In the genomic region with DNA sequence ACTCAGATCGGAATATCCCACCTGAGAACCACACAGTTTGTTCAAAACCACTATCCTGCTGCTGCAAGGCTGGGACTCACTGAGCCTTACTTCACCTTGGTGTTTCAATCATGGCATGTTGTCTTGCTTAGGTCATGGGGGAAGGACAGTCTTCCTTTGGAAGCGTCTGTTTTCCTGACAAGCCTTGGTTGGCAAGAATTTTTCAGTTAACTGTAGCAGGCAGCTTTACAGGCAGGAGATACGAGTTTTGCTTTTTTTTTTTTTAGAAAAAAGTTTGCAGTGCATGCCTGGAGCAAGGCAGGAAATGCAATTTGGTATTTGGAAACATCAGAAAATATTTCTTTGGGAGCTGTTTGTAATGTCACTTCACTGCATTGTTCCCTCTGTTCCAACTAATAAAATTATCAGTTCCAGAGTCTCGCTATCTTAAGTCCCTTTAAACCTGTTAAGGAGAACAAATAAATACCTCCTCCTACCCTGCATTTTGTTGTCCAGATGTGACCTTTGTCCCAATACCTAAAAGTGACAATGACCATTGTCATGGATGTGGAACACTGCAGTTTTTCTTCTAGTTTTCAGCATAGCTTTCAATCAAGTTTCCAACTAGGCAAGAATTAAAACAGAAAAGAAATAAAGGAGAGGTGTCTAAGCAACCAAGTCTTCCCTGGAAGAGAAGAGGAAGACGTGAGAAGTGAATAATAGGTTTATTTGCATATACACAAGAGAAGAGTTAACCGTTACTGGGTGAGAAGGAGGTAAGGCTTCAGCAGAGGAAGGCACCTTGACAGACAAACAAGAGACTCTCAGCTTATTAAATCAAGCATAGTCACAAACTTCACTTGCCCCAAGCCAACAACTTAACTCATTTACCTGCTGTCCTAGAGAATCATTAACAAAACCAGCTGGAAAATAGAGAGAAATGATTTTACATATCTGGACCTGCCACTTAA, we compare ENCODE assay signal across 13 cellular contexts.
DNase-seq lines count a peak whose midpoint lies in the region; FAIRE-seq and TF ChIP-seq lines count a peak whose summit lies in the region.
"Had no signal": no experiment of that assay in that cellular context is flagged by ENCODE, and none has a peak within 500 bp of the region (broad histone marks: within the 10 kb centered on the region; RNA-seq: fewer than 3 reads in every experiment).

No MANE protein-coding gene starts in this region.

- 57% methylated on average over 6 of the region's 6 CpGs for WGBS in liver

- TF ChIP-seq CTCF in Caco-2 (IDR thresholded peaks at IDR 0.05; ENCODE audit: insufficient read depth in 1 of 2, low read depth in 1 of 2, low read length in 1 of 2, severe bottlenecking in 1 of 2, unreplicated experiment in 1 of 2) (no peak), liver (IDR thresholded peaks at IDR 0.05; ENCODE audit: low read depth, low read length, missing input control) (no peak)

- intact Hi-C loops in Caco-2 (cut with micrococcal nuclease; ENCODE audit: unreplicated experiment) = loop anchor here (2.0 kb wide), 1 partner anchor 70 kb away; no protein-coding TSS in a partner anchor

- H3K27ac Mint-ChIP-seq in Caco-2 (ENCODE audit: unreplicated experiment) = peak overlapping the region; percentile 60
- H3K27ac Mint-ChIP-seq: activated T-helper 17 cell treated with anti-CD3 and anti-CD28 coated beads, Interleukin-2, amount 50 U/mL, for 72 hours; dendritic cell treated with granulocyte-macrophage colony-stimulating factor and Interleukin-4, amounts not matched to agents 40 ng/mL and 50 ng/mL, for 4 days had no signal

- H3K4me3 ChIP-seq in Caco-2 (ENCODE audit: low read depth, low read length) = no peak overlapping the region
- peak overlapping the region; percentile 70 for H3K4me3 ChIP-seq in adipocyte (ENCODE audit: low read length)
- no peak overlapping the region for H3K4me3 ChIP-seq in liver (ENCODE audit: low read depth in 1 of 3, low read length in 3 of 3)
- H3K4me3 ChIP-seq in skeletal muscle tissue (ENCODE audit: low read length in 3 of 3) = peak overlapping the region in 1 of 3 donors; percentile 42

- peaks cover 22% of the 10 kb centered on the region for H3K4me1 Mint-ChIP-seq in Caco-2 (ENCODE audit: low read depth, unreplicated experiment)

- peaks cover 26% of the 10 kb centered on the region for H3K4me1 ChIP-seq in Caco-2
- H3K4me1 ChIP-seq in adipocyte (ENCODE audit: control insufficient read depth, insufficient read depth, low read length) = peaks cover 59% of the 10 kb centered on the region
- peaks cover 10 to 41% (median 28%) of the 10 kb centered on the region in 4 donors for H3K4me1 ChIP-seq in liver (ENCODE audit: control insufficient read depth in 4 of 4, insufficient read depth in 4 of 4, low read length in 3 of 4)
- H3K4me1 ChIP-seq in skeletal muscle tissue (ENCODE audit: control insufficient read depth in 3 of 3, insufficient read depth in 3 of 3, low read length in 3 of 3) = peaks cover 32 to 45% (median 41%) of the 10 kb centered on the region in 3 donors

- no peaks in the 10 kb centered on the region for H3K9me3 ChIP-seq in Caco-2
- no peaks in the 10 kb centered on the region for H3K9me3 ChIP-seq in adipocyte (ENCODE audit: control insufficient read depth, low read length)
- H3K9me3 ChIP-seq in liver (ENCODE audit: control insufficient read depth in 4 of 4, low read length in 3 of 4) = no peaks in the 10 kb centered on the region
- H3K9me3 ChIP-seq in skeletal muscle tissue (ENCODE audit: control insufficient read depth in 3 of 3, low read length in 3 of 3) = no peaks in the 10 kb centered on the region

- TF ChIP-seq RAD21 in liver (IDR thresholded peaks at IDR 0.05) = no peak

- CTCF ChIA-PET in Caco-2 (lab: Charles Lee) = interaction anchor here (0.8 to 1.1 kb wide), 2 partner anchors 27 to 50 kb away, joined by 3 read pairs; no protein-coding TSS in a partner anchor

- H3K27ac ChIP-seq in liver (ENCODE audit: low read depth in 1 of 2, low read length in 2 of 2) = peak overlapping the region; percentile 70 to 90
- H3K27ac ChIP-seq in skeletal muscle tissue (ENCODE audit: low read depth, low read length) = peak overlapping the region; percentile 72

- no TSS peak for BruUV-seq in Caco-2 (replicated peaks; lab: Mats Ljungman, UMichigan)

- H3K36me3 Mint-ChIP-seq in Caco-2 (ENCODE audit: insufficient read depth, unreplicated experiment) = peaks cover 20% of the 10 kb centered on the region

- H3K27me3 ChIP-seq in Caco-2 (replicated peaks; ENCODE audit: control insufficient read depth, insufficient read depth, low read length) = no peaks in the 10 kb centered on the region
- no peaks in the 10 kb centered on the region for H3K27me3 ChIP-seq in adipocyte (replicated peaks; ENCODE audit: control insufficient read depth, insufficient read depth, low read length)
- H3K27me3 ChIP-seq in liver (ENCODE audit: control insufficient read depth in 4 of 4, insufficient read depth in 4 of 4, low read length in 3 of 4) = no peaks in the 10 kb centered on the region
- H3K27me3 ChIP-seq in skeletal muscle tissue (ENCODE audit: control insufficient read depth in 3 of 3, insufficient read depth in 3 of 3, low read length in 3 of 3) = no peaks in the 10 kb centered on the region

- DNase-seq in Caco-2 = no peak
- peak; percentile 48 for DNase-seq in adipocyte (ENCODE audit: low read depth)
- DNase-seq in RKO (ENCODE audit: low spot score) = no peak
- no peak for DNase-seq in H54 (ENCODE audit: insufficient read length, low spot score)
- no peak for DNase-seq in inferior parietal cortex (ENCODE audit: extremely low spot score)
- no peak for DNase-seq in HT-29 (ENCODE audit: low spot score)
- DNase-seq: hippocampal formation, NCI-H187 treated with DMSO at 0.1 percent for 48 hours, nucleus accumbens had no signal

- H3K9me3 Mint-ChIP-seq in Caco-2 (ENCODE audit: unreplicated experiment) = no peaks in the 10 kb centered on the region
- H3K9me3 Mint-ChIP-seq: activated T-helper 17 cell treated with anti-CD3 and anti-CD28 coated beads, Interleukin-2, amount 50 U/mL, for 72 hours; dendritic cell treated with granulocyte-macrophage colony-stimulating factor and Interleukin-4, amounts not matched to agents 40 ng/mL and 50 ng/mL, for 4 days had no signal

- no peak for TF ChIP-seq POLR2A in H54 (IDR thresholded peaks at IDR 0.05; ENCODE audit: low read depth, low read length)

- peak overlapping the region; percentile 87 for H3K9ac ChIP-seq in adipocyte (ENCODE audit: low read length)
- peak overlapping the region in 1 of 2 donors; percentile 49 for H3K9ac ChIP-seq in liver (ENCODE audit: low read depth in 1 of 2, low read length in 2 of 2)
- H3K9ac ChIP-seq in skeletal muscle tissue (ENCODE audit: low read depth in 1 of 3, low read length in 3 of 3) = no peak overlapping the region

- H3K27me3 Mint-ChIP-seq in Caco-2 (ENCODE audit: insufficient read depth, unreplicated experiment) = no peaks in the 10 kb centered on the region
- H3K27me3 Mint-ChIP-seq: activated T-helper 17 cell treated with anti-CD3 and anti-CD28 coated beads, Interleukin-2, amount 50 U/mL, for 72 hours; dendritic cell treated with granulocyte-macrophage colony-stimulating factor and Interleukin-4, amounts not matched to agents 40 ng/mL and 50 ng/mL, for 4 days had no signal

- H3K36me3 ChIP-seq in Caco-2 (ENCODE audit: control insufficient read depth, insufficient read depth, low read length) (peaks cover 3% of the 10 kb centered on the region), adipocyte (ENCODE audit: control insufficient read depth, insufficient read depth, low read length, severe bottlenecking) (peaks cover 30% of the 10 kb centered on the region), liver (ENCODE audit: control insufficient read depth in 4 of 4, insufficient read depth in 3 of 4, low read depth in 1 of 4, low read length in 3 of 4) (peaks cover 9 to 20% (median 18%) of the 10 kb centered on the region in 4 donors), skeletal muscle tissue (ENCODE audit: control insufficient read depth in 3 of 3, insufficient read depth in 3 of 3, low read length in 3 of 3) (peaks cover 19 to 26% (median 23%) of the 10 kb centered on the region in 3 donors)

- no peak overlapping the region for H3K4me3 Mint-ChIP-seq in Caco-2 (ENCODE audit: unreplicated experiment)
- H3K4me3 Mint-ChIP-seq: activated T-helper 17 cell treated with anti-CD3 and anti-CD28 coated beads, Interleukin-2, amount 50 U/mL, for 72 hours; dendritic cell treated with granulocyte-macrophage colony-stimulating factor and Interleukin-4, amounts not matched to agents 40 ng/mL and 50 ng/mL, for 4 days had no signal

- POLR2A ChIA-PET in Caco-2 (lab: Charles Lee) = no interaction called here

- no peak for FAIRE-seq in H54 (lab: Jason Lieb, UNC)

TF ChIP-seq in liver, 16 proteins besides CTCF, POLR2A, EP300 and RAD21 (continues in another document):
- TF ChIP-seq EGR1 (IDR thresholded peaks at IDR 0.05; ENCODE audit: low read depth in 2 of 2) (no peak), REST (IDR thresholded peaks at IDR 0.05) (no peak), FOXA2 (IDR thresholded peaks at IDR 0.05) (no peak), RXRA (IDR thresholded peaks at IDR 0.05) (no peak)
- TF ChIP-seq, protein P1, sequence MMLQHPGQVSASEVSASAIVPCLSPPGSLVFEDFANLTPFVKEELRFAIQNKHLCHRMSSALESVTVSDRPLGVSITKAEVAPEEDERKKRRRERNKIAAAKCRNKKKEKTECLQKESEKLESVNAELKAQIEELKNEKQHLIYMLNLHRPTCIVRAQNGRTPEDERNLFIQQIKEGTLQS (IDR thresholded peaks at IDR 0.05) = no peak
